In the genomic region with DNA sequence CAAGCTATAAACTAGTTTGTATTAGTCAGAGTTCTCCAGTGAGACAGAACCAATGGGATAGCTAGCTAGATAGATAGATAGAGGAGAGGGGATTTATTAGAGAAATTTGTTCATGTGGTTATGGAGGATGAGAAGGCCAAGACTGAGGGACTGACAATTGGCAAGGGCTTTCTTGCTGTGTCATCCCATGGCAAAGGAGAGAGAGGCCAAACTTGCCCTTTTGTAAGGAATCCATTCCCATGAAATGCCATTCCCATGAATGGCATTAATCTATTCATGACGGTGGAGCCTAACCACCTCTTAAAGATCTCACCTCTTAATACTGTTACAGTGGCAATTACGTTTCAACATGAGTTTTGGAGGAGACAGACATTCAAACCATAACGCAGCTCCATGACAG, we compare ENCODE assay signal across 26 cellular contexts. TPM values are rescaled to one million over a fixed set of nuclear protein-coding genes. Genes with fewer than 3 reads are reported as not detected.
DNase-seq lines count a peak whose midpoint lies in the region; TF ChIP-seq lines count a peak whose summit lies in the region.
"Had no signal": no experiment of that assay in that cellular context is flagged by ENCODE, and none has a peak within 500 bp of the region (broad histone marks: within the 10 kb centered on the region; RNA-seq: fewer than 3 reads in every experiment).

No MANE protein-coding gene starts in this region.

- no peaks in the 10 kb centered on the region for H3K27me3 ChIP-seq in GM23248 (replicated peaks; ENCODE audit: insufficient read depth)
- H3K27me3 ChIP-seq in adipocyte (replicated peaks; ENCODE audit: control insufficient read depth, insufficient read depth, low read length), result no peaks in the 10 kb centered on the region
- H3K27me3 ChIP-seq in subcutaneous abdominal adipose tissue (ENCODE audit: control insufficient read depth in 5 of 5, insufficient read depth in 4 of 5, low read length in 5 of 5), result peaks cover 0 to 14% (median 6%) of the 10 kb centered on the region in 5 donors
- H3K27me3 ChIP-seq: right atrium auricular region had no signal

- peak overlapping the region; percentile 99 for H3K4me2 ChIP-seq in GM23248 (ENCODE audit: unreplicated experiment)

- H3K9ac ChIP-seq in GM23248 (peak overlapping the region; percentile 100), adipocyte (ENCODE audit: low read length) (peak overlapping the region; percentile 98), subcutaneous abdominal adipose tissue (ENCODE audit: low read length in 5 of 5) (peak overlapping the region in 1 of 5 donors; percentile 64)
- H3K9ac ChIP-seq: parathyroid adenoma had no signal

- no peaks in the 10 kb centered on the region for H4K20me1 ChIP-seq in GM23248 (ENCODE audit: insufficient read depth)

- H2AFZ ChIP-seq in GM23248, result 0 out of 2 replicates have a peak overlapping the region, but pooled peaks have one; percentile 19
- H2AFZ ChIP-seq: parathyroid adenoma had no signal

- peaks cover 16% of the 10 kb centered on the region; the same call in 1 of the 2 replicates for H3F3A ChIP-seq in GM23248 (ENCODE audit: insufficient read depth)

- H3K4me3 ChIP-seq in GM23248 (peak overlapping the region; percentile 91), adipocyte (ENCODE audit: low read length) (peak overlapping the region; percentile 89), fibroblast of the aortic adventitia (ENCODE audit: low read depth, low read length) (no peak overlapping the region), subcutaneous abdominal adipose tissue (ENCODE audit: low read depth in 1 of 5, low read length in 5 of 5) (peak overlapping the region in 2 of 5 donors; percentile 2 to 13)
- H3K4me3 ChIP-seq: lower lobe of right lung, mucosa of descending colon, right atrium auricular region, SK-N-MC had no signal

- in situ Hi-C loops in GM23248 (cut with MboI), result no loop called here

- peak; percentile 58 for DNase-seq in GM23248
- peak; percentile 4 for DNase-seq in adipocyte (ENCODE audit: low read depth)
- peak; percentile 24 for DNase-seq in fibroblast of the aortic adventitia (ENCODE audit: low read depth)
- DNase-seq in NOMO-1 treated with DMSO at 0.1 percent for 48 hours (lab: John Stamatoyannopoulos, UW; ENCODE audit: unreplicated experiment), result no peak
- no peak for DNase-seq in GM03348 (ENCODE audit: low spot score)
- no peak for DNase-seq in occipital lobe (lab: John Stamatoyannopoulos, UW)
- DNase-seq: activated CD4-positive, alpha-beta T cell treated with anti-CD3 and anti-CD28 coated beads, Interleukin-2, amount 50 U/mL, for 48 hours; activated CD8-positive, alpha-beta memory T cell treated with anti-CD3 and anti-CD28 coated beads, Interleukin-2, amount 50 U/mL, for 4 hours; activated naive CD4-positive, alpha-beta T cell treated with anti-CD3 and anti-CD28 coated beads for 36 hours; DND-41; glutamatergic neuron; H7; lower lobe of right lung; mucosa of descending colon; NCI-H1417 treated with DMSO at 0.1 percent for 48 hours; NCI-H2081 treated with DMSO at 0.1 percent for 48 hours; NCI-H226; NCI-H82; nephron progenitor cell; stimulated activated CD4-positive, alpha-beta T cell treated with anti-CD3 and anti-CD28 coated beads, Interleukin-2, amount 100 ng/mL, for 48 hours; substantia nigra had no signal

- no peak for TF ChIP-seq CTCF in fibroblast of the aortic adventitia (IDR thresholded peaks at IDR 0.05; ENCODE audit: insufficient read depth, low read length)

- H3K4me1 ChIP-seq in GM23248 (ENCODE audit: insufficient read depth) (peaks cover 17% of the 10 kb centered on the region), adipocyte (ENCODE audit: control insufficient read depth, insufficient read depth, low read length) (peaks cover 11% of the 10 kb centered on the region), subcutaneous abdominal adipose tissue (ENCODE audit: control insufficient read depth in 5 of 5, insufficient read depth in 5 of 5, low read length in 5 of 5) (peaks cover 0 to 10% (median 6%) of the 10 kb centered on the region in 5 donors)
- H3K4me1 ChIP-seq: lower lobe of right lung, parathyroid adenoma, right atrium auricular region had no signal

- peak overlapping the region; percentile 78 for H3K27ac ChIP-seq in GM23248
- H3K27ac ChIP-seq in subcutaneous abdominal adipose tissue (ENCODE audit: low read depth, low read length), result peak overlapping the region; percentile 78
- H3K27ac ChIP-seq: lower lobe of right lung, parathyroid adenoma, right atrium auricular region, RWPE1, SK-N-MC had no signal

- H3K36me3 ChIP-seq in GM23248 (ENCODE audit: low read depth) (no peaks in the 10 kb centered on the region), adipocyte (ENCODE audit: control insufficient read depth, insufficient read depth, low read length, severe bottlenecking) (peaks cover 19% of the 10 kb centered on the region), subcutaneous abdominal adipose tissue (ENCODE audit: control insufficient read depth in 5 of 5, insufficient read depth in 5 of 5, low read length in 5 of 5) (peaks cover 0 to 7% (median 2%) of the 10 kb centered on the region in 5 donors)
- H3K36me3 ChIP-seq: lower lobe of right lung, right atrium auricular region had no signal

- no peaks in the 10 kb centered on the region for H3K9me2 ChIP-seq in GM23248 (ENCODE audit: insufficient read depth)

- H3K9me3 ChIP-seq in GM23248 (ENCODE audit: low read depth) (no peaks in the 10 kb centered on the region), adipocyte (ENCODE audit: control insufficient read depth, low read length) (no peaks in the 10 kb centered on the region), subcutaneous abdominal adipose tissue (ENCODE audit: control insufficient read depth in 5 of 5, low read length in 5 of 5) (no peaks in the 10 kb centered on the region)
- H3K9me3 ChIP-seq: lower lobe of right lung, mucosa of descending colon, right atrium auricular region had no signal

- H3K79me2 ChIP-seq in GM23248 (ENCODE audit: insufficient read depth), result peaks cover 69% of the 10 kb centered on the region
- H3K79me2 ChIP-seq: parathyroid adenoma had no signal

- WGBS in GM23248 (ENCODE audit: low coverage in 1 of 2, low lambda C conversion rate in 2 of 2, missing lambda C conversion rate in 2 of 2), 2 experiments, result 10 to 14% methylated on average over 3 of the region's 3 CpGs

RNA-seq across cellular contexts. Expression of a gene that starts 58.1 kb away (rescaled TPM):
- total RNA-seq in GM23248 (2014; rRNA removed; shearing (Covaris generic)), result 17.7 and 20.6 TPM in 2 replicates
- 36.7 and 40.7 TPM in 2 replicates for polyA plus RNA-seq in GM23248 (2016; fragmentation: Nextera tagmentation; extraction: Ambion mirVana)
- total RNA-seq in fibroblast of the aortic adventitia (ENCODE audit: low replicate concordance) (10.9 and 17.1 TPM in 2 replicates), occipital lobe (44.6 TPM)
- total RNA-seq: activated naive CD4-positive, alpha-beta T cell treated with anti-CD3 and anti-CD28 coated beads for 36 hours had no signal

Comparison
In these comparisons a context has a peak if more than half of its experiments do, and no peak if none do; other contexts are left out.
1. DNase-seq: peak in GM23248 (single experiment), adipocyte (single experiment) and fibroblast of the aortic adventitia (single experiment); none in NOMO-1 treated with DMSO at 0.1 percent for 48 hours (single experiment), GM03348 (single experiment) and occipital lobe (single experiment).